Comparison of ENCODE assay signal across 8 cellular contexts in the genomic region with DNA sequence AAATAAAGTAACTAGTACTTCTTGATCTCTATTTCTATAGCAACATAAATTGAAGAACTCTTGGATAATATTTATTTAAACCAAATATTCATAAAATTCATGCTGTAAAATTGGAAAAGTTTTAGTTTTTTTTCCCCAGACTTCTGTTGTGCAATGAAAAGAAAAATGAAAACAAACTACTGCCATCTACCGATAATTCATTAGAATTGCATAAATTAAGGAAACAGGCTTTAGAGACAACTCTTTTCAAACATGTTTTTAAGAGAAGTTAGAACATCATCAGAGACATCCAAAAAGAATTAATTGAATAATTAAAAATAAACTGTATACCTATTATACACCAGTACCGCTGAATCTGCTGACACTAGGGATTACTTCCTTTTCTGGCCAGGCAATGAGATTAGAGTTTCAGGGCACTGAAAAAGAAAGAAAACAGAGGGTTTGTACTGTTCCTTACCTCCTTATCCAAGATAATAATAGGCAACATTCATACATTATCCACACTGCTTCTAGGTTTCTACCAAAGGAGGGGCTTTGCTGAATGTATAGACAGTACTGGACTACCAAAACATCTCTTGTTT. TPM values are rescaled to one million over a fixed set of nuclear protein-coding genes. Genes with fewer than 3 reads are reported as not detected.
DNase-seq lines count a peak whose midpoint lies in the region; ATAC-seq, FAIRE-seq and TF ChIP-seq lines count a peak whose summit lies in the region.

No MANE protein-coding gene starts in this region.

- peaks cover 11% of the 10 kb centered on the region for H3K27me3 Mint-ChIP-seq in neural crest cell (ENCODE audit: low read depth)

- ATAC-seq in GM19324 (IDR thresholded peaks at IDR 0.05; ENCODE audit: low FRiP score, unreplicated experiment) (no peak), GM21723 (IDR thresholded peaks at IDR 0.05; ENCODE audit: unreplicated experiment) (no peak), HG03097 (IDR thresholded peaks at IDR 0.05; ENCODE audit: low FRiP score, unreplicated experiment) (no peak)

- peaks cover 9% of the 10 kb centered on the region for H3K4me1 Mint-ChIP-seq in neural crest cell

- no peaks in the 10 kb centered on the region for H3K36me3 Mint-ChIP-seq in neural crest cell (ENCODE audit: low read depth)

- no peak overlapping the region for H3K27ac Mint-ChIP-seq in neural crest cell (ENCODE audit: unreplicated experiment)

- TF ChIP-seq CTCF in neural crest cell (conservative IDR thresholded peaks at IDR 0.05) = peak; percentile 75

- H3K4me3 Mint-ChIP-seq in neural crest cell = no peak overlapping the region

- FAIRE-seq in G401.6 (lab: Jason Lieb, UNC) = peak; percentile 97

- H3K9me3 Mint-ChIP-seq in neural crest cell = no peaks in the 10 kb centered on the region

- DNase-seq in NCI-H146 (lab: John Stamatoyannopoulos, UW) (peak; percentile 11), cerebellar cortex (ENCODE audit: low spot score) (peak; percentile 32), neural crest cell (ENCODE audit: low read depth, low spot score) (no peak), HPDE6-E6E7 (ENCODE audit: extremely low spot score) (no peak)

RNA-seq across cellular contexts. Expression of gene CCDC122, which starts 4.9 kb away (rescaled TPM):
- total RNA-seq in neural crest cell = 4.8 and 6.4 TPM in 2 replicates

RNA-seq across cellular contexts. Expression of gene LACC1, which starts 5.1 kb away (rescaled TPM):
- total RNA-seq in neural crest cell = 0.75 and 1.1 TPM in 2 replicates

Comparison
In these comparisons a context has a peak if more than half of its experiments do, and no peak if none do; other contexts are left out.
1. DNase-seq: peak in NCI-H146 (single experiment) and cerebellar cortex (single experiment); none in neural crest cell (single experiment) and HPDE6-E6E7 (single experiment).